In genomic region chr2:160534249-160534648, GRCh38 we compare ENCODE assay signal across 15 cellular contexts. TPM values are rescaled to one million over a fixed set of nuclear protein-coding genes. Genes with fewer than 3 reads are reported as not detected.
DNase-seq lines count a peak whose midpoint lies in the region; ATAC-seq and TF ChIP-seq lines count a peak whose summit lies in the region.
"Had no signal": no experiment of that assay in that cellular context is flagged by ENCODE, and none has a peak within 500 bp of the region (broad histone marks: within the 10 kb centered on the region; RNA-seq: fewer than 3 reads in every experiment).

No MANE protein-coding gene starts in this region.

- peak overlapping the region; percentile 67 for H3K27ac ChIP-seq in left ventricle myocardium inferior (replicated peaks)
- H3K27ac ChIP-seq in ovary: peak overlapping the region in 1 of 2 donors; percentile 12
- H3K27ac ChIP-seq: 22Rv1 had no signal

- no peaks in the 10 kb centered on the region for H3K36me3 Mint-ChIP-seq in progenitor cell of endocrine pancreas (ENCODE audit: insufficient read depth)
- H3K36me3 Mint-ChIP-seq: CD14-positive monocyte; CD8-positive, alpha-beta T cell; IgD-negative memory B cell had no signal

- H3K4me3 ChIP-seq in left ventricle myocardium inferior: no peak overlapping the region
- no peak overlapping the region for H3K4me3 ChIP-seq in choroid plexus epithelial cell (ENCODE audit: low read depth, low read length)
- H3K4me3 ChIP-seq in ovary: no peak overlapping the region
- H3K4me3 ChIP-seq: GM23338 had no signal

- no peak for DNase-seq in left ventricle myocardium inferior
- DNase-seq in left ventricle myocardium superior: no peak
- peak; percentile 21 for DNase-seq in choroid plexus epithelial cell (ENCODE audit: low read depth)
- DNase-seq in ovary: peak in 3 of 5 donors; percentile 21 to 48 (median 24)
- no peak for DNase-seq in progenitor cell of endocrine pancreas (ENCODE audit: low spot score, unreplicated experiment)
- no peak for DNase-seq in COR-L47 (lab: John Stamatoyannopoulos, UW)
- DNase-seq: CD8-positive, alpha-beta T cell; DMS53; GF-D8; H7 had no signal

- peaks cover 33% of the 10 kb centered on the region for H3K4me1 ChIP-seq in left ventricle myocardium inferior
- peaks cover 2% of the 10 kb centered on the region for H3K4me1 ChIP-seq in ovary (ENCODE audit: insufficient read depth)

- no peak for TF ChIP-seq POLR2A in ovary (IDR thresholded peaks at IDR 0.05)

- H3K27ac Mint-ChIP-seq in progenitor cell of endocrine pancreas: no peak overlapping the region
- H3K27ac Mint-ChIP-seq: CD8-positive, alpha-beta T cell; GM23338; IgD-negative memory B cell had no signal

- no peak for TF ChIP-seq CTCF in left ventricle myocardium inferior (IDR thresholded peaks at IDR 0.05; ENCODE audit: borderline replicate concordance)
- TF ChIP-seq CTCF in choroid plexus epithelial cell (conservative IDR thresholded peaks at IDR 0.05; ENCODE audit: low read depth, low read length): no peak
- no peak for TF ChIP-seq CTCF in ovary (IDR thresholded peaks at IDR 0.05)
- no peak for TF ChIP-seq CTCF in progenitor cell of endocrine pancreas (IDR thresholded peaks at IDR 0.05; ENCODE audit: unreplicated experiment)

- H3K4me1 Mint-ChIP-seq in progenitor cell of endocrine pancreas (ENCODE audit: low read depth): peaks cover 9% of the 10 kb centered on the region
- H3K4me1 Mint-ChIP-seq: GM23338, IgD-negative memory B cell had no signal

- H3K36me3 ChIP-seq in left ventricle myocardium inferior (no peaks in the 10 kb centered on the region), ovary (no peaks in the 10 kb centered on the region)

- H3K9me3 ChIP-seq in left ventricle myocardium inferior (replicated peaks) (no peaks in the 10 kb centered on the region), ovary (no peaks in the 10 kb centered on the region)

- H3K9me3 Mint-ChIP-seq in progenitor cell of endocrine pancreas (ENCODE audit: low read depth): no peaks in the 10 kb centered on the region
- H3K9me3 Mint-ChIP-seq: CD8-positive, alpha-beta T cell; GM23338 had no signal

- no peaks in the 10 kb centered on the region for H3K27me3 Mint-ChIP-seq in progenitor cell of endocrine pancreas

- ATAC-seq in left ventricle myocardium superior: no peak
- no peak for ATAC-seq in GM21723 (IDR thresholded peaks at IDR 0.05; ENCODE audit: unreplicated experiment)
- ATAC-seq: CD8-positive, alpha-beta T cell; GM23338 had no signal

- no peak overlapping the region for H3K4me3 Mint-ChIP-seq in progenitor cell of endocrine pancreas (ENCODE audit: low read depth)
- H3K4me3 Mint-ChIP-seq: CD14-positive monocyte; CD8-positive, alpha-beta T cell; GM23338; IgD-negative memory B cell had no signal

- intact Hi-C loops in left ventricle myocardium inferior (cut with micrococcal nuclease): no loop called here
- intact Hi-C loops in left ventricle myocardium superior (cut with micrococcal nuclease): no loop called here
- intact Hi-C loops in ovary (cut with DNase I): no loop called here

- no peaks in the 10 kb centered on the region for H3K27me3 ChIP-seq in left ventricle myocardium inferior (ENCODE audit: low read depth)
- no peaks in the 10 kb centered on the region for H3K27me3 ChIP-seq in ovary

- TF ChIP-seq EP300 in ovary (IDR thresholded peaks at IDR 0.05): no peak

RNA-seq across cellular contexts. Expression of gene RBMS1, which starts 40.6 kb away (rescaled TPM):
- total RNA-seq in left ventricle myocardium inferior: 56.2 TPM
- total RNA-seq in left ventricle myocardium superior: 60.8 TPM
- total RNA-seq in ovary: 10 to 100 TPM; 67.5 to 91.9 (median 73.8) TPM
- 10 to 100 TPM; 50.7 to 89.4 TPM for polyA plus RNA-seq in ovary
- 58.8 and 59.8 TPM in 2 replicates for total RNA-seq in progenitor cell of endocrine pancreas

Comparison
In these comparisons a context has a peak if more than half of its experiments do, and no peak if none do; other contexts are left out.
1. DNase-seq: peak in choroid plexus epithelial cell (single experiment) and ovary (3 of 5); none in left ventricle myocardium inferior (single experiment), left ventricle myocardium superior (single experiment), progenitor cell of endocrine pancreas (single experiment) and COR-L47 (single experiment).